Comparison of ENCODE assay signal across 12 cellular contexts in the genomic region with DNA sequence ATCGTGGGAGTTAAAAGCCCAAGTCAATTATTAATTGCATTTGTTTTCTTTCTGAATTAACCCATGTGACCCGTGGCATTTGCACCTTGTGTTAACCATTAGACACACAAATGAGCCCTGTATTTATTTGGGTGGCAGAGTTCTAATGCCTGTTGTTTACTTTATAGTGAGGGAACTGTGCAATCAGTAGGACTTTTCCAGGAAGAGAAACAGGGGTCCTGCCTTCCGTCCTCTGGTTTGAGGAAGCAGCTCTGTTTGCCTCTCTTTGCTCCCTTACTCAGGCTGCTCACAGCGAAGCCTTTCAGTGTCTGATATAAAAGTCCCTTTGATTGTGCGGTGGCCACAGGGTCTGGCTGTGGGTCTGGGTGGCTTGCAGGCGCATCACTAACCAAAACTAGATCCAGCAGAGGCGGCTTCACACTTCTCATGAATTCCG.
A peak's percentile ranks its signal among the peaks of the same experiment; 100 is the strongest.
DNase-seq lines count a peak whose midpoint lies in the region; ATAC-seq, FAIRE-seq and TF ChIP-seq lines count a peak whose summit lies in the region.
"Had no signal": no experiment of that assay in that cellular context is flagged by ENCODE, and none has a peak within 500 bp of the region (broad histone marks: within the 10 kb centered on the region; RNA-seq: fewer than 3 reads in every experiment).

No MANE protein-coding gene starts in this region.

- H3K79me2 ChIP-seq in OCI-LY7 (ENCODE audit: insufficient read depth, low read depth, low read length): no peaks in the 10 kb centered on the region

- BruUV-seq in OCI-LY7 (replicated peaks; lab: Mats Ljungman, UMichigan): no TSS peak

- no peak overlapping the region for H2AFZ ChIP-seq in OCI-LY7 (ENCODE audit: low read length)

- no peak overlapping the region for H3K4me2 ChIP-seq in OCI-LY7 (ENCODE audit: low read length)

- no peaks in the 10 kb centered on the region for H4K20me1 ChIP-seq in OCI-LY7 (ENCODE audit: insufficient read depth, low read length)

- no peak for ATAC-seq in thoracic aorta (ENCODE audit: insufficient number of reproducible peaks, low FRiP score, low read depth)
- no peak for ATAC-seq in stimulated activated naive B cell treated with anti-CD40 and anti-IgM and Interleukin-4, amounts not matched to agents 10 μg/mL and 1 μg/mL and 100 μg/mL, for 72 hours (replicated peaks)

- H3K4me3 ChIP-seq in muscle layer of duodenum (ENCODE audit: low read depth in 1 of 2, low read length in 2 of 2) (no peak overlapping the region), thoracic aorta (no peak overlapping the region), OCI-LY7 (ENCODE audit: low read depth, low read length, poor library complexity, severe bottlenecking) (no peak overlapping the region)
- H3K4me3 ChIP-seq in effector memory CD4-positive, alpha-beta T cell (ENCODE audit: insufficient read depth, low read depth, low read length, poor library complexity, severe bottlenecking): no peak overlapping the region

- peaks cover 0 to 17% of the 10 kb centered on the region in 2 donors for H3K27me3 Mint-ChIP-seq in stimulated activated naive B cell treated with anti-CD40 and anti-IgM and Interleukin-4, amounts not matched to agents 10 μg/mL and 1 μg/mL and 100 μg/mL, for 72 hours
- no peaks in the 10 kb centered on the region for H3K27me3 Mint-ChIP-seq in chondrocyte (ENCODE audit: low read depth)

- H3K4me3 Mint-ChIP-seq in stimulated activated naive B cell treated with anti-CD40 and anti-IgM and Interleukin-4, amounts not matched to agents 10 μg/mL and 1 μg/mL and 100 μg/mL, for 72 hours: no peak overlapping the region
- H3K4me3 Mint-ChIP-seq in chondrocyte (ENCODE audit: unreplicated experiment): no peak overlapping the region

- H3K36me3 ChIP-seq in muscle layer of duodenum (ENCODE audit: control insufficient read depth in 1 of 2, insufficient read depth in 2 of 2, low read length in 2 of 2): no peaks in the 10 kb centered on the region
- H3K36me3 ChIP-seq in thoracic aorta: no peaks in the 10 kb centered on the region
- no peaks in the 10 kb centered on the region for H3K36me3 ChIP-seq in OCI-LY7 (ENCODE audit: insufficient read depth, low read length)
- no peaks in the 10 kb centered on the region for H3K36me3 ChIP-seq in effector memory CD4-positive, alpha-beta T cell (ENCODE audit: control insufficient read depth, insufficient read depth, low read length)

- H3K9me3 Mint-ChIP-seq in stimulated activated naive B cell treated with anti-CD40 and anti-IgM and Interleukin-4, amounts not matched to agents 10 μg/mL and 1 μg/mL and 100 μg/mL, for 72 hours: peaks cover 0 to 4% of the 10 kb centered on the region in 2 donors
- H3K9me3 Mint-ChIP-seq in chondrocyte (ENCODE audit: low read depth): no peaks in the 10 kb centered on the region

- no peaks in the 10 kb centered on the region for H3K9me3 ChIP-seq in muscle layer of duodenum (ENCODE audit: control insufficient read depth in 1 of 2, low read length in 2 of 2)
- H3K9me3 ChIP-seq in thoracic aorta: no peaks in the 10 kb centered on the region
- no peaks in the 10 kb centered on the region for H3K9me3 ChIP-seq in OCI-LY7 (ENCODE audit: low read length)
- no peaks in the 10 kb centered on the region for H3K9me3 ChIP-seq in effector memory CD4-positive, alpha-beta T cell (ENCODE audit: control insufficient read depth, low read length)

- peaks cover 0 to 3% of the 10 kb centered on the region in 2 donors for H3K36me3 Mint-ChIP-seq in stimulated activated naive B cell treated with anti-CD40 and anti-IgM and Interleukin-4, amounts not matched to agents 10 μg/mL and 1 μg/mL and 100 μg/mL, for 72 hours
- peaks cover 2% of the 10 kb centered on the region for H3K36me3 Mint-ChIP-seq in chondrocyte (ENCODE audit: low read depth)

- TF ChIP-seq CTCF in VCaP (conservative IDR thresholded peaks at IDR 0.05) (no peak), thoracic aorta (IDR thresholded peaks at IDR 0.05) (no peak), OCI-LY7 (conservative IDR thresholded peaks at IDR 0.05; ENCODE audit: low read length) (no peak), chondrocyte (IDR thresholded peaks at IDR 0.05) (no peak)

- no peak for FAIRE-seq in frontal cortex (lab: Jason Lieb, UNC)
- FAIRE-seq: TTC549 had no signal

- POLR2A ChIA-PET in OCI-LY7 (lab: Charles Lee): interaction anchor here (0.5 kb wide), 1 partner anchor 488 kb away, joined by 5 read pairs; no protein-coding TSS in a partner anchor

- H3K4me1 ChIP-seq in muscle layer of duodenum (ENCODE audit: control insufficient read depth in 1 of 2, insufficient read depth in 2 of 2, low read length in 2 of 2) (peaks cover 7 to 11% of the 10 kb centered on the region in 2 donors), thoracic aorta (ENCODE audit: control insufficient read depth in 1 of 2, low read depth in 2 of 2) (peaks cover 16 to 23% of the 10 kb centered on the region in 2 donors), OCI-LY7 (ENCODE audit: insufficient read depth, low read length, poor library complexity, severe bottlenecking) (no peaks in the 10 kb centered on the region)
- H3K4me1 ChIP-seq in effector memory CD4-positive, alpha-beta T cell (ENCODE audit: control insufficient read depth, insufficient read depth, low read length, poor library complexity, severe bottlenecking): no peaks in the 10 kb centered on the region

- no peaks in the 10 kb centered on the region for H3K27me3 ChIP-seq in muscle layer of duodenum (ENCODE audit: low read depth, low read length)
- H3K27me3 ChIP-seq in thoracic aorta (replicated peaks; ENCODE audit: insufficient read depth): no peaks in the 10 kb centered on the region
- H3K27me3 ChIP-seq in effector memory CD4-positive, alpha-beta T cell (replicated peaks; ENCODE audit: control insufficient read depth, insufficient read depth, low read length, poor library complexity, severe bottlenecking): no peaks in the 10 kb centered on the region

- CTCF ChIA-PET in OCI-LY7 (lab: Charles Lee; ENCODE audit: unreplicated experiment): no interaction called here

- H3K4me1 Mint-ChIP-seq in stimulated activated naive B cell treated with anti-CD40 and anti-IgM and Interleukin-4, amounts not matched to agents 10 μg/mL and 1 μg/mL and 100 μg/mL, for 72 hours: no peaks in the 10 kb centered on the region
- no peaks in the 10 kb centered on the region for H3K4me1 Mint-ChIP-seq in chondrocyte (ENCODE audit: low read depth)

- H3K9me2 ChIP-seq in OCI-LY7 (ENCODE audit: insufficient read depth, low read length): no peaks in the 10 kb centered on the region

- H3K27ac Mint-ChIP-seq in stimulated activated naive B cell treated with anti-CD40 and anti-IgM and Interleukin-4, amounts not matched to agents 10 μg/mL and 1 μg/mL and 100 μg/mL, for 72 hours: no peak overlapping the region
- H3K27ac Mint-ChIP-seq in chondrocyte (ENCODE audit: unreplicated experiment): no peak overlapping the region

- peak; percentile 28 to 38 for DNase-seq in frontal cortex (ENCODE audit: low spot score in 2 of 2)
- DNase-seq in thoracic aorta (ENCODE audit: low spot score): no peak
- no peak for DNase-seq in OCI-LY7 (ENCODE audit: low spot score)
- no peak for DNase-seq in effector memory CD4-positive, alpha-beta T cell
- no peak for DNase-seq in stimulated activated naive B cell treated with anti-CD40 and anti-IgM and Interleukin-4, amounts not matched to agents 10 μg/mL and 1 μg/mL and 100 μg/mL, for 72 hours
- no peak for DNase-seq in chondrocyte (ENCODE audit: low spot score)
- DNase-seq: activated naive CD4-positive, alpha-beta T cell; cerebellar nuclear complex; NCI-H1048 had no signal

- H3K27ac ChIP-seq in VCaP: peak overlapping the region; percentile 46
- peak overlapping the region; percentile 61 for H3K27ac ChIP-seq in muscle layer of duodenum (ENCODE audit: low read length)
- peak overlapping the region; percentile 34 to 47 for H3K27ac ChIP-seq in thoracic aorta
- H3K27ac ChIP-seq in OCI-LY7 (ENCODE audit: low read depth, low read length, poor library complexity, severe bottlenecking): no peak overlapping the region
- H3K27ac ChIP-seq in effector memory CD4-positive, alpha-beta T cell (ENCODE audit: insufficient read depth, low read length, poor library complexity, severe bottlenecking): no peak overlapping the region

- intact Hi-C loops in OCI-LY7 (cut with micrococcal nuclease; ENCODE audit: unreplicated experiment): no loop called here

Comparison
In these comparisons a context has a peak if more than half of its experiments do, and no peak if none do; other contexts are left out.
1. H3K27ac ChIP-seq: peak in VCaP (single experiment), muscle layer of duodenum (single experiment) and thoracic aorta (2 of 2); none in OCI-LY7 (single experiment) and effector memory CD4-positive, alpha-beta T cell (single experiment).
2. DNase-seq: peak in frontal cortex (2 of 2); none in thoracic aorta (single experiment), OCI-LY7 (single experiment), effector memory CD4-positive, alpha-beta T cell (0 of 3), stimulated activated naive B cell treated with anti-CD40 and anti-IgM and Interleukin-4, amounts not matched to agents 10 μg/mL and 1 μg/mL and 100 μg/mL, for 72 hours (single experiment) and chondrocyte (single experiment).